1 cellular context compared by ENCODE assay signal in genomic region chr18:24057804-24058203, GRCh38.
TF ChIP-seq lines count a peak whose summit lies in the region.

No MANE protein-coding gene starts in this region.

TF ChIP-seq in K562, 482 proteins besides CTCF, POLR2A, EP300 and RAD21:
- no peak for TF ChIP-seq ZNF57 (CRISPR knock-in tag; IDR thresholded peaks at IDR 0.05)
- TF ChIP-seq ZNF146 (CRISPR knock-in tag; IDR thresholded peaks at IDR 0.05; ENCODE audit: unreplicated experiment) = peak; percentile 40
